ENCODE assay signal across 8 cellular contexts in genomic region chr17:5584971-5585794, GRCh38. TPM values are rescaled to one million over a fixed set of nuclear protein-coding genes. Genes with fewer than 3 reads are reported as not detected.
A peak's percentile ranks its signal among the peaks of the same experiment; 100 is the strongest.
DNase-seq lines count a peak whose midpoint lies in the region; ATAC-seq and TF ChIP-seq lines count a peak whose summit lies in the region.

No MANE protein-coding gene starts in this region.

- H3K9me3 ChIP-seq in CD4-positive, CD25-positive, alpha-beta regulatory T cell (ENCODE audit: control insufficient read depth in 2 of 2, low read length in 2 of 2): no peaks in the 10 kb centered on the region

- peak overlapping the region; percentile 86 for H3K27ac ChIP-seq in CD4-positive, CD25-positive, alpha-beta regulatory T cell (ENCODE audit: insufficient read depth, low read length, poor library complexity, severe bottlenecking)

- H3K4me1 ChIP-seq in CD4-positive, CD25-positive, alpha-beta regulatory T cell (ENCODE audit: control insufficient read depth, insufficient read depth, low read length, poor library complexity, severe bottlenecking): peaks cover 55% of the 10 kb centered on the region

- no peak for DNase-seq in CD4-positive, CD25-positive, alpha-beta regulatory T cell
- DNase-seq in LHCN-M2 (ENCODE audit: low read depth) (peak; percentile 71), cardiac fibroblast (ENCODE audit: low read depth in 2 of 2) (peak; percentile 70 to 77), activated gamma-delta T cell treated with Interleukin-2 at 50 U/mL for 16 hours (no peak), occipital lobe (lab: John Stamatoyannopoulos, UW) (no peak)
- no peak for DNase-seq in naive thymus-derived CD8-positive, alpha-beta T cell
- no peak for DNase-seq in stimulated activated naive CD4-positive, alpha-beta T cell (lab: John Stamatoyannopoulos, UW)

- no peak for TF ChIP-seq CTCF in cardiac fibroblast (IDR thresholded peaks at IDR 0.05; ENCODE audit: low read depth, low read length)

- H3K36me3 ChIP-seq in CD4-positive, CD25-positive, alpha-beta regulatory T cell (ENCODE audit: control insufficient read depth, insufficient read depth, low read length): peaks cover 19% of the 10 kb centered on the region

- POLR2A ChIA-PET in naive thymus-derived CD8-positive, alpha-beta T cell (lab: Charles Lee): interaction anchor here (0.6 to 1.5 kb wide), 10 partner anchors 10 to 1451 kb away, joined by 3 to 5 read pairs (median 3); partner anchors contain the start of genes DERL2, MIS12, PIMREG and SLC16A13

- no peaks in the 10 kb centered on the region for H3K27me3 ChIP-seq in CD4-positive, CD25-positive, alpha-beta regulatory T cell (ENCODE audit: control insufficient read depth, insufficient read depth, low read length)

- H3K4me1 Mint-ChIP-seq in CD4-positive, CD25-positive, alpha-beta regulatory T cell: peaks cover 13 to 66% (median 48%) of the 10 kb centered on the region in 4 donors
- peaks cover 25 to 71% (median 63%) of the 10 kb centered on the region in 4 donors for H3K4me1 Mint-ChIP-seq in naive thymus-derived CD8-positive, alpha-beta T cell

- H3K9me3 Mint-ChIP-seq in CD4-positive, CD25-positive, alpha-beta regulatory T cell: no peaks in the 10 kb centered on the region
- H3K9me3 Mint-ChIP-seq in naive thymus-derived CD8-positive, alpha-beta T cell: peaks cover 0 to 4% (median 0%) of the 10 kb centered on the region in 9 donors

- H3K4me3 ChIP-seq in CD4-positive, CD25-positive, alpha-beta regulatory T cell (ENCODE audit: low read depth, low read length): peak overlapping the region; percentile 93
- no peak overlapping the region for H3K4me3 ChIP-seq in cardiac fibroblast (replicated peaks in 1 of 2; ENCODE audit: low read depth in 2 of 2, low read length in 2 of 2)

- peak overlapping the region; percentile 99 to 100 (median 99) for H3K27ac Mint-ChIP-seq in CD4-positive, CD25-positive, alpha-beta regulatory T cell
- H3K27ac Mint-ChIP-seq in naive thymus-derived CD8-positive, alpha-beta T cell: peak overlapping the region; percentile 94 to 100 (median 100)

- no peaks in the 10 kb centered on the region for H3K27me3 Mint-ChIP-seq in CD4-positive, CD25-positive, alpha-beta regulatory T cell
- no peaks in the 10 kb centered on the region for H3K27me3 Mint-ChIP-seq in naive thymus-derived CD8-positive, alpha-beta T cell

- H3K4me3 Mint-ChIP-seq in CD4-positive, CD25-positive, alpha-beta regulatory T cell: peak overlapping the region; percentile 96 to 100 (median 98)
- H3K4me3 Mint-ChIP-seq in naive thymus-derived CD8-positive, alpha-beta T cell: peak overlapping the region; percentile 90 to 99 (median 97)

- no peak for ATAC-seq in CD4-positive, CD25-positive, alpha-beta regulatory T cell (ENCODE audit: low read depth in 2 of 2)
- ATAC-seq in naive thymus-derived CD8-positive, alpha-beta T cell: no peak
- no peak for ATAC-seq in HG03460 (IDR thresholded peaks at IDR 0.05; ENCODE audit: unreplicated experiment)

- H3K36me3 Mint-ChIP-seq in CD4-positive, CD25-positive, alpha-beta regulatory T cell: peaks cover 25% of the 10 kb centered on the region
- peaks cover 5 to 26% (median 16%) of the 10 kb centered on the region in 3 donors for H3K36me3 Mint-ChIP-seq in naive thymus-derived CD8-positive, alpha-beta T cell

RNA-seq across cellular contexts. Expression of gene NLRP1, which starts 0.9 kb away (rescaled TPM):
- total RNA-seq in CD4-positive, CD25-positive, alpha-beta regulatory T cell: 279 TPM
- 10 to 100 TPM; 25.5 to 33.2 (median 30.7) TPM for polyA plus RNA-seq in CD4-positive, CD25-positive, alpha-beta regulatory T cell
- total RNA-seq in LHCN-M2 (2014; rRNA removed): 33.3 and 39.0 TPM in 2 replicates
- 40.0 TPM for polyA plus RNA-seq in LHCN-M2 (2012)
- 100 to 1,000 TPM; 354 to 370 TPM for total RNA-seq in naive thymus-derived CD8-positive, alpha-beta T cell
- polyA plus RNA-seq in naive thymus-derived CD8-positive, alpha-beta T cell: 10 to 100 TPM; 18.4 to 47.9 (median 33.2) TPM
- 84.5 TPM for total RNA-seq in occipital lobe

Comparison
In these comparisons a context has a peak if more than half of its experiments do, and no peak if none do; other contexts are left out.
1. DNase-seq: peak in LHCN-M2 (single experiment) and cardiac fibroblast (2 of 2); none in CD4-positive, CD25-positive, alpha-beta regulatory T cell (0 of 3), naive thymus-derived CD8-positive, alpha-beta T cell (0 of 10), activated gamma-delta T cell treated with Interleukin-2 at 50 U/mL for 16 hours (single experiment), stimulated activated naive CD4-positive, alpha-beta T cell (0 of 6) and occipital lobe (single experiment).